1 cellular context compared by ENCODE assay signal in genomic region chr4:38605181-38605764, GRCh38.
TF ChIP-seq lines count a peak whose summit lies in the region.

No MANE protein-coding gene starts in this region.

TF ChIP-seq in HepG2, 621 proteins besides CTCF, POLR2A, EP300 and RAD21:
- TF ChIP-seq MYNN (CRISPR knock-in tag; IDR thresholded peaks at IDR 0.05; ENCODE audit: low read depth) (no peak), KDM5B (CRISPR knock-in tag; IDR thresholded peaks at IDR 0.05; ENCODE audit: borderline replicate concordance) (no peak), ZNF776 (CRISPR knock-in tag; IDR thresholded peaks at IDR 0.05) (no peak), NR0B2 (CRISPR knock-in tag; IDR thresholded peaks at IDR 0.05) (no peak), MXD4 (CRISPR knock-in tag; IDR thresholded peaks at IDR 0.05) (no peak), ASH2L (IDR thresholded peaks at IDR 0.05; ENCODE audit: insufficient read length, low read depth, low read length) (no peak)
